Comparison of ENCODE assay signal across 8 cellular contexts in genomic region chr21:40386301-40386911, GRCh38.
DNase-seq lines count a peak whose midpoint lies in the region; ATAC-seq, FAIRE-seq and TF ChIP-seq lines count a peak whose summit lies in the region.

No MANE protein-coding gene starts in this region.

- peak; percentile 96 for TF ChIP-seq CTCF in glutamatergic neuron (IDR thresholded peaks at IDR 0.05; ENCODE audit: partially characterized antibody, unreplicated experiment)
- peak; percentile 11 to 84 (median 62) for TF ChIP-seq CTCF in sigmoid colon (IDR thresholded peaks at IDR 0.05)

- TF ChIP-seq EP300 in sigmoid colon (IDR thresholded peaks at IDR 0.05), result no peak

- 10 to 25% methylated on average over 23 of the region's 23 CpGs for WGBS in sigmoid colon, 2 donors

- no peaks in the 10 kb centered on the region for H3K27me3 Mint-ChIP-seq in activated CD4-positive, alpha-beta T cell treated with anti-CD3 and anti-CD28 coated beads, Interleukin-2, amount 10 ng/mL, durations not matched to agents 7 days and 5 days
- no peaks in the 10 kb centered on the region for H3K27me3 Mint-ChIP-seq in glutamatergic neuron (ENCODE audit: unreplicated experiment)

- no peaks in the 10 kb centered on the region for H4K20me1 ChIP-seq in Karpas-422 (ENCODE audit: insufficient read depth, low read depth, low read length)

- no peak overlapping the region for H2AFZ ChIP-seq in Karpas-422 (ENCODE audit: low read length)

- CTCF ChIA-PET in activated CD4-positive, alpha-beta T cell treated with anti-CD3 and anti-CD28 coated beads, Interleukin-2, amount 10 ng/mL, durations not matched to agents 7 days and 5 days (lab: Charles Lee), result interaction anchor here (1.2 kb wide), 1 partner anchor 10 kb away, joined by 4 read pairs; no protein-coding TSS in a partner anchor

- no peak for TF ChIP-seq POLR2A in sigmoid colon (IDR thresholded peaks at IDR 0.05)
- TF ChIP-seq POLR2A in GM12892 (IDR thresholded peaks at IDR 0.05; ENCODE audit: low read depth, low read length), result no peak

- no peak overlapping the region for H3K4me3 Mint-ChIP-seq in activated CD4-positive, alpha-beta T cell treated with anti-CD3 and anti-CD28 coated beads, Interleukin-2, amount 10 ng/mL, durations not matched to agents 7 days and 5 days
- H3K4me3 Mint-ChIP-seq in glutamatergic neuron (ENCODE audit: unreplicated experiment), result no peak overlapping the region

- no peaks in the 10 kb centered on the region for H3K79me2 ChIP-seq in Karpas-422 (ENCODE audit: low read length)

- H3K9ac ChIP-seq in Karpas-422 (ENCODE audit: low read length), result no peak overlapping the region

- no peaks in the 10 kb centered on the region for H3K4me1 ChIP-seq in Karpas-422 (ENCODE audit: low read length)
- H3K4me1 ChIP-seq in sigmoid colon, result peaks cover 0 to 5% (median 0%) of the 10 kb centered on the region in 4 donors

- no peaks in the 10 kb centered on the region for H3K9me2 ChIP-seq in Karpas-422 (replicated peaks; ENCODE audit: insufficient read depth, low read length)

- no peak for FAIRE-seq in GM12892 (lab: Jason Lieb, UNC)

- intact Hi-C loops in sigmoid colon (cut with DNase I), result loop anchor here (1.0 kb wide), 1 partner anchor 242 kb away; no protein-coding TSS in a partner anchor

- no peak for ATAC-seq in HG03159 (IDR thresholded peaks at IDR 0.05; ENCODE audit: unreplicated experiment)

- H3K9me3 ChIP-seq in Karpas-422 (ENCODE audit: low read length), result no peaks in the 10 kb centered on the region
- no peaks in the 10 kb centered on the region for H3K9me3 ChIP-seq in sigmoid colon

- DNase-seq in DMS53 treated with DMSO at 0.1 percent for 48 hours (lab: John Stamatoyannopoulos, UW; ENCODE audit: unreplicated experiment), result peak; percentile 55
- peak; percentile 71 for DNase-seq in Karpas-422
- peak; percentile 40 for DNase-seq in activated CD4-positive, alpha-beta T cell treated with anti-CD3 and anti-CD28 coated beads, Interleukin-2, amount 10 ng/mL, durations not matched to agents 7 days and 5 days
- DNase-seq in glutamatergic neuron, result peak; percentile 82
- no peak for DNase-seq in sigmoid colon
- no peak for DNase-seq in GM12892 (ENCODE audit: insufficient read length)
- DNase-seq in cortex of kidney (lab: John Stamatoyannopoulos, UW), result no peak

- POLR2A ChIA-PET in activated CD4-positive, alpha-beta T cell treated with anti-CD3 and anti-CD28 coated beads, Interleukin-2, amount 10 ng/mL, durations not matched to agents 7 days and 5 days (lab: Charles Lee), result no interaction called here

- H3K36me3 ChIP-seq in Karpas-422 (ENCODE audit: insufficient read depth, low read length), result no peaks in the 10 kb centered on the region
- H3K36me3 ChIP-seq in sigmoid colon, result no peaks in the 10 kb centered on the region

- H3K9me3 Mint-ChIP-seq in activated CD4-positive, alpha-beta T cell treated with anti-CD3 and anti-CD28 coated beads, Interleukin-2, amount 10 ng/mL, durations not matched to agents 7 days and 5 days, result no peaks in the 10 kb centered on the region
- no peaks in the 10 kb centered on the region for H3K9me3 Mint-ChIP-seq in glutamatergic neuron (ENCODE audit: unreplicated experiment)

- no peak overlapping the region for H3K4me3 ChIP-seq in Karpas-422 (ENCODE audit: low read length)
- no peak overlapping the region for H3K4me3 ChIP-seq in sigmoid colon

- H3K4me2 ChIP-seq in Karpas-422 (ENCODE audit: low read depth, low read length, poor library complexity, severe bottlenecking), result no peak overlapping the region

- H3K4me1 Mint-ChIP-seq in activated CD4-positive, alpha-beta T cell treated with anti-CD3 and anti-CD28 coated beads, Interleukin-2, amount 10 ng/mL, durations not matched to agents 7 days and 5 days, result no peaks in the 10 kb centered on the region
- peaks cover 4% of the 10 kb centered on the region for H3K4me1 Mint-ChIP-seq in glutamatergic neuron (ENCODE audit: low read depth, unreplicated experiment)

- no peaks in the 10 kb centered on the region for H3K36me3 Mint-ChIP-seq in activated CD4-positive, alpha-beta T cell treated with anti-CD3 and anti-CD28 coated beads, Interleukin-2, amount 10 ng/mL, durations not matched to agents 7 days and 5 days (ENCODE audit: low read depth)
- H3K36me3 Mint-ChIP-seq in glutamatergic neuron (ENCODE audit: unreplicated experiment), result peaks cover under 1% of the 10 kb centered on the region

- H3K27ac ChIP-seq in Karpas-422 (ENCODE audit: low read length), result no peak overlapping the region
- H3K27ac ChIP-seq in sigmoid colon, result no peak overlapping the region

- H3K27me3 ChIP-seq in Karpas-422 (ENCODE audit: low read length) (no peaks in the 10 kb centered on the region), sigmoid colon (no peaks in the 10 kb centered on the region)

- no peak overlapping the region for H3K27ac Mint-ChIP-seq in activated CD4-positive, alpha-beta T cell treated with anti-CD3 and anti-CD28 coated beads, Interleukin-2, amount 10 ng/mL, durations not matched to agents 7 days and 5 days
- H3K27ac Mint-ChIP-seq in glutamatergic neuron (ENCODE audit: unreplicated experiment), result no peak overlapping the region

Comparison
In these comparisons a context has a peak if more than half of its experiments do, and no peak if none do; other contexts are left out.
1. DNase-seq: peak in DMS53 treated with DMSO at 0.1 percent for 48 hours (single experiment), Karpas-422 (single experiment), activated CD4-positive, alpha-beta T cell treated with anti-CD3 and anti-CD28 coated beads, Interleukin-2, amount 10 ng/mL, durations not matched to agents 7 days and 5 days (single experiment) and glutamatergic neuron (single experiment); none in sigmoid colon (single experiment), GM12892 (single experiment) and cortex of kidney (single experiment).